In genomic region chr2:121755237-121756111, GRCh38 we compare ENCODE assay signal across 8 cellular contexts. TPM values are rescaled to one million over a fixed set of nuclear protein-coding genes. Genes with fewer than 3 reads are reported as not detected.
DNase-seq lines count a peak whose midpoint lies in the region; ATAC-seq and TF ChIP-seq lines count a peak whose summit lies in the region.

TSN (plus strand) TSS chr2:121755651; CDS start chr2:121755780, 129 bp downstream.

- H3K4me3 ChIP-seq in HFF-Myc (replicated peaks; ENCODE audit: low read depth, low read length), result peak within 1 kb of the TSS; percentile 79
- H3K4me3 ChIP-seq in SJSA1, result peak within 1 kb of the TSS; percentile 73
- H3K4me3 ChIP-seq in neural progenitor cell, result peak within 1 kb of the TSS; percentile 92
- peak within 1 kb of the TSS; percentile 86 to 93 for H3K4me3 ChIP-seq in stomach smooth muscle (ENCODE audit: low read length in 2 of 2)

- peaks cover 2% of the 10 kb centered on the region for H3K27me3 Mint-ChIP-seq in neural progenitor cell (ENCODE audit: insufficient read depth, low read depth)

- peaks cover 27% of the 10 kb centered on the region for H3K36me3 ChIP-seq in SJSA1
- peaks cover 10% of the 10 kb centered on the region for H3K36me3 ChIP-seq in neural progenitor cell
- peaks cover 6% of the 10 kb centered on the region in 2 donors for H3K36me3 ChIP-seq in stomach smooth muscle (ENCODE audit: control insufficient read depth in 2 of 2, insufficient read depth in 2 of 2, low read length in 2 of 2)

- H3K9me3 Mint-ChIP-seq in neural progenitor cell, result no peaks in the 10 kb centered on the region

- H3F3A ChIP-seq in neural progenitor cell (ENCODE audit: low read depth), result peaks cover 3% of the 10 kb centered on the region

- no peaks in the 10 kb centered on the region for H3K36me3 Mint-ChIP-seq in neural progenitor cell

- H3K27me3 ChIP-seq in SJSA1 (replicated peaks) (no peaks in the 10 kb centered on the region), foreskin keratinocyte (no peaks in the 10 kb centered on the region), neural progenitor cell (no peaks in the 10 kb centered on the region), stomach smooth muscle (ENCODE audit: control insufficient read depth in 1 of 2, insufficient read depth in 2 of 2, low read length in 2 of 2) (no peaks in the 10 kb centered on the region)

- 0 out of 2 replicates have a peak, but pooled peaks cover 5% of the 10 kb centered on the region for H3K4me1 ChIP-seq in SJSA1 (replicated peaks)
- H3K4me1 ChIP-seq in foreskin keratinocyte, result no peaks in the 10 kb centered on the region
- H3K4me1 ChIP-seq in neural progenitor cell, result peaks cover 5% of the 10 kb centered on the region
- peaks cover 5% of the 10 kb centered on the region for H3K4me1 ChIP-seq in stomach smooth muscle (ENCODE audit: control insufficient read depth, insufficient read depth, low read length)

- H3K9ac ChIP-seq in neural progenitor cell (peak within 1 kb of the TSS; percentile 96), stomach smooth muscle (ENCODE audit: low read length in 2 of 2) (peak within 1 kb of the TSS; percentile 89 to 98)

- H3K27ac ChIP-seq in SJSA1 (peak within 1 kb of the TSS; percentile 50), foreskin keratinocyte (peak within 1 kb of the TSS; percentile 16), neural progenitor cell (peak within 1 kb of the TSS; percentile 91), stomach smooth muscle (ENCODE audit: low read length) (peak within 1 kb of the TSS; percentile 84)

- H3K4me3 Mint-ChIP-seq in neural progenitor cell, result peak within 1 kb of the TSS; percentile 89

- H2AFZ ChIP-seq in neural progenitor cell (replicated peaks), result peak within 1 kb of the TSS; percentile 60

- H3K27ac Mint-ChIP-seq in neural progenitor cell, result peak within 1 kb of the TSS; percentile 25

- peaks cover 17% of the 10 kb centered on the region for H3K4me1 Mint-ChIP-seq in neural progenitor cell

- H3K4me2 ChIP-seq in neural progenitor cell, result peak within 1 kb of the TSS; percentile 92

- ATAC-seq in foreskin keratinocyte, result peak; percentile 99

- no peaks in the 10 kb centered on the region for H3K9me3 ChIP-seq in SJSA1 (replicated peaks)
- no peaks in the 10 kb centered on the region for H3K9me3 ChIP-seq in neural progenitor cell (ENCODE audit: low read depth)
- no peaks in the 10 kb centered on the region for H3K9me3 ChIP-seq in stomach smooth muscle (ENCODE audit: control insufficient read depth in 2 of 2, low read length in 2 of 2)

- H3K79me2 ChIP-seq in neural progenitor cell (ENCODE audit: low read depth), result peaks cover 59% of the 10 kb centered on the region

- no peak for TF ChIP-seq CTCF in HFF-Myc (IDR thresholded peaks at IDR 0.05; ENCODE audit: low read depth, low read length, missing control alignments)
- no peak for TF ChIP-seq CTCF in foreskin keratinocyte (conservative IDR thresholded peaks at IDR 0.05)
- TF ChIP-seq CTCF in neural progenitor cell (IDR thresholded peaks at IDR 0.05), result no peak

- DNase-seq in GM04503 (ENCODE audit: low read depth) (peak; percentile 69), HFF-Myc (ENCODE audit: extremely low read depth, low read depth) (peak; percentile 85), MV-4-11 (lab: John Stamatoyannopoulos, UW) (peak; percentile 96), SJSA1 (ENCODE audit: low read depth in 1 of 2, low spot score in 2 of 2) (peak; percentile 97 to 98), foreskin keratinocyte (peak; percentile 85 to 92), neural progenitor cell (ENCODE audit: low spot score) (peak; percentile 100)
- peak; percentile 82 to 96 (median 90) for DNase-seq in activated naive CD4-positive, alpha-beta T cell (lab: John Stamatoyannopoulos, UW)

- peaks cover 5% of the 10 kb centered on the region for H4K20me1 ChIP-seq in neural progenitor cell (ENCODE audit: low read depth)

RNA-seq across cellular contexts. Expression of gene TSN, which starts in this region (rescaled TPM):
- total RNA-seq in SJSA1 (2014; rRNA removed; shearing (Covaris generic)), result 89.6 and 92.0 TPM in 2 replicates
- total RNA-seq in foreskin keratinocyte (54.5 and 57.8 TPM in 2 replicates), neural progenitor cell (ENCODE audit: low replicate concordance) (64.9 and 86.9 TPM in 2 replicates)
- polyA plus RNA-seq in foreskin keratinocyte, result 32.4 and 38.8 TPM in 2 replicates

Comparison
In these comparisons a context has a peak if more than half of its experiments do, and no peak if none do; other contexts are left out.
1. Peak in every context shown above with its lines: DNase-seq, ATAC-seq, H3K4me3 ChIP-seq and H3K27ac ChIP-seq.
2. H3K27ac ChIP-seq: peak in every context shown above with its lines; median percentile 91 in neural progenitor cell; 84 in stomach smooth muscle; 50 in SJSA1; 16 in foreskin keratinocyte.